ENCODE assay signal across 1 cellular context in genomic region chr20:50731055-50731929, GRCh38.
A peak's percentile ranks its signal among the peaks of the same experiment; 100 is the strongest.
TF ChIP-seq lines count a peak whose summit lies in the region.

Gene PARD6B, plus strand, starts transcription at chr20:50731580. Its CDS starts 207 bp downstream, at chr20:50731787.

TF ChIP-seq in WTC11, 78 proteins besides CTCF, POLR2A, EP300 and RAD21 (continued from another document):
- TF ChIP-seq ZNF532 (CRISPR knock-in tag; IDR thresholded peaks at IDR 0.05; ENCODE audit: borderline replicate concordance): no peak
- TF ChIP-seq FOXP1 (CRISPR knock-in tag; IDR thresholded peaks at IDR 0.05; ENCODE audit: borderline replicate concordance): no peak
- TF ChIP-seq ATF6 (CRISPR knock-in tag; IDR thresholded peaks at IDR 0.05): no peak
- no peak for TF ChIP-seq JAZF1 (CRISPR knock-in tag; IDR thresholded peaks at IDR 0.05)
- TF ChIP-seq MLX (CRISPR knock-in tag; IDR thresholded peaks at IDR 0.05): no peak
- no peak for TF ChIP-seq HMGA2 (CRISPR knock-in tag; IDR thresholded peaks at IDR 0.05)
- TF ChIP-seq ZNF671 (CRISPR knock-in tag; IDR thresholded peaks at IDR 0.05): no peak
- TF ChIP-seq SMAD3 (CRISPR knock-in tag; IDR thresholded peaks at IDR 0.05; ENCODE audit: borderline replicate concordance): no peak
- TF ChIP-seq CREB1 (CRISPR knock-in tag; IDR thresholded peaks at IDR 0.05): 0 out of 2 replicates have a peak, but pooled peaks have one; percentile 23
- peak; percentile 33; the same call in 1 of the 2 replicates for TF ChIP-seq ETV6 (CRISPR knock-in tag; IDR thresholded peaks at IDR 0.05)
- TF ChIP-seq AFF4 (CRISPR knock-in tag; IDR thresholded peaks at IDR 0.05; ENCODE audit: borderline replicate concordance): no peak
- no peak for TF ChIP-seq NR2C2 (CRISPR knock-in tag; IDR thresholded peaks at IDR 0.05)
- TF ChIP-seq PRDM15 (CRISPR knock-in tag; IDR thresholded peaks at IDR 0.05): no peak
- no peak for TF ChIP-seq E2F1 (CRISPR knock-in tag; IDR thresholded peaks at IDR 0.05)
- TF ChIP-seq CDX4 (CRISPR knock-in tag; IDR thresholded peaks at IDR 0.05; ENCODE audit: borderline replicate concordance): no peak
- TF ChIP-seq KAT7 (CRISPR knock-in tag; IDR thresholded peaks at IDR 0.05; ENCODE audit: borderline replicate concordance): peak; percentile 95
- TF ChIP-seq ZNF219 (CRISPR knock-in tag; IDR thresholded peaks at IDR 0.05; ENCODE audit: borderline replicate concordance): 0 out of 2 replicates have a peak, but pooled peaks have one; percentile 11
- TF ChIP-seq ZNF396 (CRISPR knock-in tag; IDR thresholded peaks at IDR 0.05; ENCODE audit: borderline replicate concordance): no peak
- TF ChIP-seq ZNF423 (CRISPR knock-in tag; IDR thresholded peaks at IDR 0.05): no peak
- no peak for TF ChIP-seq PRRX2 (CRISPR knock-in tag; IDR thresholded peaks at IDR 0.05)
- TF ChIP-seq STAT6 (CRISPR knock-in tag; conservative IDR thresholded peaks at IDR 0.05; ENCODE audit: low read depth): no peak
- TF ChIP-seq AR (CRISPR knock-in tag; IDR thresholded peaks at IDR 0.05): no peak
- TF ChIP-seq IRF1 (CRISPR knock-in tag; IDR thresholded peaks at IDR 0.05): no peak
- no peak for TF ChIP-seq IRF2 (CRISPR knock-in tag; IDR thresholded peaks at IDR 0.05; ENCODE audit: borderline replicate concordance, low read depth)
- 0 out of 2 replicates have a peak, but pooled peaks have one; percentile 40 for TF ChIP-seq ZNF317 (CRISPR knock-in tag; IDR thresholded peaks at IDR 0.05; ENCODE audit: borderline replicate concordance, low read depth)
TF ChIP-seq in WTC11: peak in this region for 24.
